ENCODE assay signal across 20 cellular contexts in the genomic region with DNA sequence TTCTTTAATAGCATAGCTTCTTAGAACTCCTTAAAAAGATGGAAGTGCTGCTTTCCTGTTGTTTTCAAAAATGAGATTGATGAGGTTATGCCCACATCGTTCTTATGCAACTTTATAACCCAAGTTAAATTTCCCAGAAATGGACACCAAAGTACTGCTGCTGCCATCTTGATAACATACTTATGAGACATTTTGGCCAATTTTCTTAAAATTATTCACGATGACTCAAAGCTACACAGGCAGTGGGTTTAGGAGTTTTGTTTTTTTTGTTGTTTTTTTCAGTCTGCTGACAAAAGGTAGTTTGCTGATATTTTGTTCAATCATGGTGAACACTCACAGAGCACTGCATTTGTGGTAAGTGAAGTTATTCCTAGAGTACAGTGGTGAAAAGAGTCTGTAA. TPM values are rescaled to one million over a fixed set of nuclear protein-coding genes. Genes with fewer than 3 reads are reported as not detected.
A peak's percentile ranks its signal among the peaks of the same experiment; 100 is the strongest.
DNase-seq lines count a peak whose midpoint lies in the region; ATAC-seq and TF ChIP-seq lines count a peak whose summit lies in the region.
"Had no signal": no experiment of that assay in that cellular context is flagged by ENCODE, and none has a peak within 500 bp of the region (broad histone marks: within the 10 kb centered on the region; RNA-seq: fewer than 3 reads in every experiment).

No MANE protein-coding gene starts in this region.

- no peak overlapping the region for H2AFZ ChIP-seq in GM23248

- in situ Hi-C loops in GM23248 (cut with MboI): no loop called here

- peak; percentile 46 for ATAC-seq in stimulated activated effector memory CD8-positive, alpha-beta T cell treated with anti-CD3 and anti-CD28 coated beads, Interleukin-12 subunit alpha, Interleukin-12 subunit beta, amount 100 ng/mL, for 72 hours
- no peak for ATAC-seq in HG03139 (IDR thresholded peaks at IDR 0.05; ENCODE audit: unreplicated experiment)
- ATAC-seq: K562, PC-3 had no signal

- H3K9me2 ChIP-seq in GM23248 (ENCODE audit: insufficient read depth): no peaks in the 10 kb centered on the region

- no peak overlapping the region for H3K9ac ChIP-seq in GM23248

- H3K27ac Mint-ChIP-seq in stimulated activated effector memory CD8-positive, alpha-beta T cell treated with anti-CD3 and anti-CD28 coated beads, Interleukin-12 subunit alpha, Interleukin-12 subunit beta, amount 100 ng/mL, for 72 hours: no peak overlapping the region
- H3K27ac Mint-ChIP-seq: CD8-positive, alpha-beta memory T cell had no signal

- 0 out of 2 replicates have a peak, but pooled peaks cover 8% of the 10 kb centered on the region for H3K4me1 ChIP-seq in GM23248 (ENCODE audit: insufficient read depth)
- no peaks in the 10 kb centered on the region for H3K4me1 ChIP-seq in ascending aorta

- no peaks in the 10 kb centered on the region for H4K20me1 ChIP-seq in GM23248 (ENCODE audit: insufficient read depth)

- H3K4me3 ChIP-seq in GM23248 (no peak overlapping the region), cardiac fibroblast (replicated peaks in 1 of 2; ENCODE audit: low read depth in 2 of 2, low read length in 2 of 2) (no peak overlapping the region), ascending aorta (no peak overlapping the region)
- H3K4me3 ChIP-seq: K562 had no signal

- H3K9me3 ChIP-seq in GM23248 (ENCODE audit: low read depth) (no peaks in the 10 kb centered on the region), ascending aorta (no peaks in the 10 kb centered on the region)

- H3K27me3 ChIP-seq in GM23248 (replicated peaks; ENCODE audit: insufficient read depth): no peaks in the 10 kb centered on the region
- H3K27me3 ChIP-seq in ascending aorta: no peaks in the 10 kb centered on the region

- H3K79me2 ChIP-seq in GM23248 (ENCODE audit: insufficient read depth): no peaks in the 10 kb centered on the region

- 62 to 69% methylated on average over 2 of the region's 2 CpGs for WGBS in GM23248 (ENCODE audit: low coverage in 1 of 2, low lambda C conversion rate in 2 of 2, missing lambda C conversion rate in 2 of 2), 2 experiments

- peaks cover 6% of the 10 kb centered on the region for H3K4me1 Mint-ChIP-seq in stimulated activated effector memory CD8-positive, alpha-beta T cell treated with anti-CD3 and anti-CD28 coated beads, Interleukin-12 subunit alpha, Interleukin-12 subunit beta, amount 100 ng/mL, for 72 hours
- H3K4me1 Mint-ChIP-seq: CD8-positive, alpha-beta memory T cell had no signal

- H3F3A ChIP-seq in GM23248 (ENCODE audit: insufficient read depth): 0 out of 2 replicates have a peak, but pooled peaks cover 7% of the 10 kb centered on the region

- TF ChIP-seq CTCF in cardiac fibroblast (IDR thresholded peaks at IDR 0.05; ENCODE audit: low read depth, low read length) (no peak), ascending aorta (IDR thresholded peaks at IDR 0.05) (no peak)

- H3K9me3 Mint-ChIP-seq in stimulated activated effector memory CD8-positive, alpha-beta T cell treated with anti-CD3 and anti-CD28 coated beads, Interleukin-12 subunit alpha, Interleukin-12 subunit beta, amount 100 ng/mL, for 72 hours: no peaks in the 10 kb centered on the region

- DNase-seq in GM23248 (peak; percentile 48), OCI-M1 (lab: John Stamatoyannopoulos, UW) (peak; percentile 73), cardiac fibroblast (ENCODE audit: low read depth in 2 of 2) (peak; percentile 51 to 75), ascending aorta (ENCODE audit: low spot score in 2 of 2) (no peak), NCI-H446 treated with DMSO at 0.1 percent for 48 hours (lab: John Stamatoyannopoulos, UW) (no peak)
- DNase-seq in stimulated activated effector memory CD8-positive, alpha-beta T cell treated with anti-CD3 and anti-CD28 coated beads, Interleukin-12 subunit alpha, Interleukin-12 subunit beta, amount 100 ng/mL, for 72 hours (ENCODE audit: low spot score in 2 of 2): no peak
- DNase-seq: ACHN; C1 segment of cervical spinal cord; CD8-positive, alpha-beta memory T cell; DMS79; HCEC 1CT; MV-4-11; NCI-H1694 treated with DMSO at 0.1 percent for 48 hours; NCI-H510A; NCI-H774; PC-3; RPMI8226; SHP77 treated with DMSO at 0.1 percent for 48 hours had no signal

- intact Hi-C loops in ascending aorta (cut with DNase I): no loop called here

- no peak overlapping the region for H3K4me3 Mint-ChIP-seq in stimulated activated effector memory CD8-positive, alpha-beta T cell treated with anti-CD3 and anti-CD28 coated beads, Interleukin-12 subunit alpha, Interleukin-12 subunit beta, amount 100 ng/mL, for 72 hours
- H3K4me3 Mint-ChIP-seq: CD8-positive, alpha-beta memory T cell had no signal

- H3K4me2 ChIP-seq in GM23248 (ENCODE audit: unreplicated experiment): no peak overlapping the region

- H3K36me3 ChIP-seq in GM23248 (ENCODE audit: low read depth) (no peaks in the 10 kb centered on the region), ascending aorta (no peaks in the 10 kb centered on the region)

- H3K27ac ChIP-seq in GM23248 (no peak overlapping the region), ascending aorta (no peak overlapping the region)

- H3K36me3 Mint-ChIP-seq in stimulated activated effector memory CD8-positive, alpha-beta T cell treated with anti-CD3 and anti-CD28 coated beads, Interleukin-12 subunit alpha, Interleukin-12 subunit beta, amount 100 ng/mL, for 72 hours: no peaks in the 10 kb centered on the region
- H3K36me3 Mint-ChIP-seq: CD8-positive, alpha-beta memory T cell had no signal

RNA-seq across cellular contexts. Expression of a gene that starts 54.9 kb away (rescaled TPM):
- 12.6 and 17.7 TPM in 2 replicates for total RNA-seq in GM23248 (2014; rRNA removed; shearing (Covaris generic))
- polyA plus RNA-seq in GM23248 (2016; fragmentation: Nextera tagmentation; extraction: Ambion mirVana): 11.5 and 13.1 TPM in 2 replicates
- 6.2 TPM for total RNA-seq in ascending aorta

Comparison
In these comparisons a context has a peak if more than half of its experiments do, and no peak if none do; other contexts are left out.
1. DNase-seq: peak in GM23248 (single experiment), OCI-M1 (single experiment) and cardiac fibroblast (2 of 2); none in stimulated activated effector memory CD8-positive, alpha-beta T cell treated with anti-CD3 and anti-CD28 coated beads, Interleukin-12 subunit alpha, Interleukin-12 subunit beta, amount 100 ng/mL, for 72 hours (0 of 2), ascending aorta (0 of 2) and NCI-H446 treated with DMSO at 0.1 percent for 48 hours (single experiment).